In genomic region chr2:209422191-209422754, GRCh38 we compare ENCODE assay signal across 28 cellular contexts. TPM values are rescaled to one million over a fixed set of nuclear protein-coding genes. Genes with fewer than 3 reads are reported as not detected.
DNase-seq lines count a peak whose midpoint lies in the region; ATAC-seq and TF ChIP-seq lines count a peak whose summit lies in the region.
"Had no signal": no experiment of that assay in that cellular context is flagged by ENCODE, and none has a peak within 500 bp of the region (broad histone marks: within the 10 kb centered on the region; RNA-seq: fewer than 3 reads in every experiment).

No MANE protein-coding gene starts in this region.

- no peak overlapping the region for H3K27ac Mint-ChIP-seq in MCF 10A (ENCODE audit: low read depth, unreplicated experiment)
- H3K27ac Mint-ChIP-seq: activated CD4-positive, alpha-beta T cell treated with anti-CD3 and anti-CD28 coated beads for 36 hours; activated naive CD4-positive, alpha-beta T cell treated with anti-CD3 and anti-CD28 coated beads for 36 hours; mesothelial cell of epicardium; T-cell had no signal

- H4K20me1 ChIP-seq in mammary epithelial cell (ENCODE audit: insufficient read depth, low read length) = no peaks in the 10 kb centered on the region

- H3K79me2 ChIP-seq in mammary epithelial cell (ENCODE audit: insufficient read depth, low read length) = no peaks in the 10 kb centered on the region

- H3K4me1 ChIP-seq in mammary epithelial cell (ENCODE audit: insufficient read depth, low read length) (peaks cover 20% of the 10 kb centered on the region), esophagus (ENCODE audit: control insufficient read depth in 2 of 2, insufficient read depth in 2 of 2, low read length in 1 of 2) (no peaks in the 10 kb centered on the region)

- no peaks in the 10 kb centered on the region for H3K27me3 Mint-ChIP-seq in MCF 10A (ENCODE audit: insufficient read depth, unreplicated experiment)

- H3K9me3 ChIP-seq in mammary epithelial cell (replicated peaks; ENCODE audit: insufficient read depth, low read length) = no peaks in the 10 kb centered on the region
- no peaks in the 10 kb centered on the region for H3K9me3 ChIP-seq in esophagus (ENCODE audit: control insufficient read depth in 2 of 2, insufficient read depth in 1 of 2, low read depth in 1 of 2, low read length in 1 of 2)
- H3K9me3 ChIP-seq: Caco-2, heart right ventricle, left lung, transverse colon had no signal

- H3K36me3 ChIP-seq in mammary epithelial cell (ENCODE audit: insufficient read depth, low read length) = no peaks in the 10 kb centered on the region
- no peaks in the 10 kb centered on the region for H3K36me3 ChIP-seq in esophagus (ENCODE audit: control insufficient read depth in 2 of 2, insufficient read depth in 2 of 2, low read length in 1 of 2)
- H3K36me3 ChIP-seq: cardiac muscle cell, heart right ventricle, left lung, transverse colon had no signal

- in situ Hi-C loops in mammary epithelial cell (cut with MboI; ENCODE audit: low sequenced_read_pairs in 2 of 2) = loop anchor here (10.0 kb wide), 2 partner anchors 87 to 133 kb away; no protein-coding TSS in a partner anchor

- H2AFZ ChIP-seq in mammary epithelial cell (ENCODE audit: low read depth, low read length) = peak overlapping the region; percentile 67

- CTCF ChIA-PET in mammary epithelial cell (lab: Charles Lee; ENCODE audit: low non-redundant PET) = no interaction called here
- CTCF ChIA-PET in MCF 10A (lab: Yijun Ruan, JAX) = interaction anchor here (0.6 to 5.7 kb wide), 12 partner anchors 8 to 771 kb away, joined by 3 to 161 read pairs (median 7); no protein-coding TSS in a partner anchor

- no peaks in the 10 kb centered on the region for H3K9me3 Mint-ChIP-seq in MCF 10A (ENCODE audit: unreplicated experiment)
- H3K9me3 Mint-ChIP-seq: activated naive CD4-positive, alpha-beta T cell treated with anti-CD3 and anti-CD28 coated beads for 36 hours; activated T-cell treated with anti-CD3 and anti-CD28 coated beads, Interleukin-2, amount 50 U/mL, for 4 hours; T-cell had no signal

- H3K27ac ChIP-seq in mammary epithelial cell (ENCODE audit: insufficient read depth, low read depth, low read length) (no peak overlapping the region), esophagus (ENCODE audit: low read depth in 2 of 2, low read length in 1 of 2) (peak overlapping the region; percentile 12 to 74)
- H3K27ac ChIP-seq: cardiac muscle cell, left lung, transverse colon had no signal

- DNase-seq in mammary epithelial cell (peak; percentile 27), MCF 10A (ENCODE audit: unreplicated experiment) (no peak), NCI-H345 treated with DMSO at 0.1 percent for 48 hours (lab: John Stamatoyannopoulos, UW; ENCODE audit: unreplicated experiment) (peak; percentile 70), SW480 (ENCODE audit: low spot score) (no peak), dedifferentiated amniotic fluid mesenchymal stem cell (ENCODE audit: extremely low spot score) (no peak)
- DNase-seq: activated CD4-positive, alpha-beta T cell treated with anti-CD3 and anti-CD28 coated beads for 36 hours; activated naive CD4-positive, alpha-beta T cell treated with anti-CD3 and anti-CD28 coated beads for 36 hours; activated T-cell treated with anti-CD3 and anti-CD28 coated beads, Interleukin-2, amount 50 U/mL, for 4 hours; amygdala; Caco-2; cortex of kidney; heart right ventricle; left lung; NCI-H187; NCI-H774; OCI-M1; Right ventricle myocardium superior; stimulated activated CD4-positive, alpha-beta T cell treated with anti-CD3 and anti-CD28 coated beads, Interleukin-4, amount 100 ng/mL, for 24 hours; stimulated activated naive CD8-positive, alpha-beta T cell treated with anti-CD3 and anti-CD28 coated beads, Interleukin-15, Interleukin-2, amounts not matched to agents 100 U/mL and 50 U/mL, for 24 hours; T-cell; transverse colon had no signal

- no peak overlapping the region for H3K9ac ChIP-seq in mammary epithelial cell (ENCODE audit: insufficient read depth, low read length)

- H3K36me3 Mint-ChIP-seq in MCF 10A (ENCODE audit: insufficient read depth, unreplicated experiment) = no peaks in the 10 kb centered on the region
- H3K36me3 Mint-ChIP-seq: mesothelial cell of epicardium; naive thymus-derived CD8-positive, alpha-beta T cell; T-cell had no signal

- 88% methylated on average over 6 of the region's 6 CpGs for WGBS in mammary epithelial cell (ENCODE audit: low coverage, missing lambda C conversion rate)
- WGBS in esophagus, 2 donors = 55 to 76% methylated on average over 6 of the region's 6 CpGs

- no peak overlapping the region for H3K4me3 ChIP-seq in mammary epithelial cell (replicated peaks in 1 of 3; ENCODE audit: insufficient read depth in 1 of 3, low read depth in 2 of 3, low read length in 3 of 3)
- H3K4me3 ChIP-seq in esophagus (ENCODE audit: low read depth in 1 of 2, low read length in 2 of 2) = no peak overlapping the region
- H3K4me3 ChIP-seq: cardiac muscle cell, heart right ventricle, left lung, transverse colon had no signal

- TF ChIP-seq CTCF in mammary epithelial cell (conservative IDR thresholded peaks at IDR 0.05 in 1 of 2, IDR thresholded peaks at IDR 0.05 in 1 of 2; ENCODE audit: extremely low read depth in 1 of 2, insufficient read depth in 1 of 2, low read depth in 1 of 2, low read length in 2 of 2) (no peak), MCF 10A (IDR thresholded peaks at IDR 0.05; ENCODE audit: unreplicated experiment) (no peak)

- no peak for ATAC-seq in GM21447 (IDR thresholded peaks at IDR 0.05; ENCODE audit: unreplicated experiment)
- no peak for ATAC-seq in GM18517 (IDR thresholded peaks at IDR 0.05; ENCODE audit: unreplicated experiment)
- ATAC-seq: activated CD4-positive, alpha-beta T cell treated with anti-CD3 and anti-CD28 coated beads for 36 hours; activated T-cell treated with anti-CD3 and anti-CD28 coated beads, Interleukin-2, amount 50 U/mL, for 4 hours; heart right ventricle; left lung; naive thymus-derived CD8-positive, alpha-beta T cell; stimulated activated naive CD8-positive, alpha-beta T cell treated with anti-CD3 and anti-CD28 coated beads, Interleukin-15, Interleukin-2, amounts not matched to agents 100 U/mL and 50 U/mL, for 24 hours; T-cell had no signal

- BruUV-seq in mammary epithelial cell (replicated peaks; lab: Mats Ljungman, UMichigan) (no TSS peak), MCF 10A (replicated peaks; lab: Mats Ljungman, UMichigan) (no TSS peak)

- no peak overlapping the region for H3K4me2 ChIP-seq in mammary epithelial cell (ENCODE audit: insufficient read depth, low read depth, low read length)

- intact Hi-C loops in mammary epithelial cell (cut with micrococcal nuclease) (loop anchor here (5.0 to 10.0 kb wide), 3 partner anchors 215 to 773 kb away; no protein-coding TSS in a partner anchor), MCF 10A (cut with micrococcal nuclease) (loop anchor here (5.0 kb wide), 1 partner anchor 40 kb away; no protein-coding TSS in a partner anchor)

- peaks cover 18% of the 10 kb centered on the region for H3K4me1 Mint-ChIP-seq in MCF 10A (ENCODE audit: insufficient read depth, unreplicated experiment)

- dilution Hi-C loops in mammary epithelial cell (cut with HindIII; ENCODE audit: low sequenced_read_pairs) = no loop called here

- no peaks in the 10 kb centered on the region for H3K27me3 ChIP-seq in mammary epithelial cell (ENCODE audit: insufficient read depth, low read length)
- H3K27me3 ChIP-seq in esophagus (ENCODE audit: control insufficient read depth in 1 of 2, insufficient read depth in 2 of 2, low read length in 2 of 2) = no peaks in the 10 kb centered on the region

- POLR2A ChIA-PET in MCF 10A (lab: Yijun Ruan, JAX) = interaction anchor here (0.5 to 1.7 kb wide), 3 partner anchors 29 to 88 kb away, joined by 3 to 5 read pairs (median 3); no protein-coding TSS in a partner anchor

- no peak overlapping the region for H3K4me3 Mint-ChIP-seq in MCF 10A (ENCODE audit: unreplicated experiment)
- H3K4me3 Mint-ChIP-seq: activated naive CD4-positive, alpha-beta T cell treated with anti-CD3 and anti-CD28 coated beads for 36 hours had no signal

RNA-seq across cellular contexts. Expression of gene MAP2, which starts 1.6 kb away (rescaled TPM):
- 10 to 100 TPM; 10.5 to 31.5 TPM for total RNA-seq in mammary epithelial cell
- polyA plus RNA-seq in mammary epithelial cell = 3.4 TPM
- polyA minus RNA-seq in mammary epithelial cell = 17.7 TPM
- 16.2 and 40.2 TPM in 2 replicates for total RNA-seq in MCF 10A (2022)
- 1 to 10 TPM; 4.4 to 5.2 TPM for polyA plus RNA-seq in esophagus
- total RNA-seq: activated CD8-positive, alpha-beta memory T cell treated with anti-CD3 and anti-CD28 coated beads for 36 hours had no signal
- polyA plus RNA-seq: naive thymus-derived CD8-positive, alpha-beta T cell had no signal

Comparison
In these comparisons a context has a peak if more than half of its experiments do, and no peak if none do; other contexts are left out.
1. DNase-seq: peak in mammary epithelial cell (single experiment) and NCI-H345 treated with DMSO at 0.1 percent for 48 hours (single experiment); none in MCF 10A (single experiment), SW480 (single experiment) and dedifferentiated amniotic fluid mesenchymal stem cell (single experiment).